Comparison of ENCODE assay signal across 9 cellular contexts in genomic region chr7:37311282-37311868, GRCh38.
DNase-seq lines count a peak whose midpoint lies in the region; ATAC-seq and TF ChIP-seq lines count a peak whose summit lies in the region.
"Had no signal": no experiment of that assay in that cellular context is flagged by ENCODE, and none has a peak within 500 bp of the region (broad histone marks: within the 10 kb centered on the region; RNA-seq: fewer than 3 reads in every experiment).

No MANE protein-coding gene starts in this region.

- DNase-seq in activated CD4-positive, alpha-beta memory T cell treated with anti-CD3 and anti-CD28 coated beads for 36 hours: peak; percentile 62
- DNase-seq in glutamatergic neuron: peak; percentile 46
- peak in 2 of 3 experiments; percentile 8 to 11 for DNase-seq in stimulated activated CD4-positive, alpha-beta T cell treated with anti-CD3 and anti-CD28 coated beads, TNF-alpha, amount 100 ng/mL, for 4 hours (ENCODE audit: low read depth in 3 of 3)
- no peak for DNase-seq in NCI-H1092 (lab: John Stamatoyannopoulos, UW)
- no peak for DNase-seq in AG08396 (ENCODE audit: low spot score)
- DNase-seq in amniotic stem cell (lab: John Stamatoyannopoulos, UW): no peak
- DNase-seq in SK-N-DZ (ENCODE audit: low spot score): no peak
- DNase-seq: retina had no signal

- H3K36me3 Mint-ChIP-seq in activated CD4-positive, alpha-beta memory T cell treated with anti-CD3 and anti-CD28 coated beads for 36 hours: peaks cover 69% of the 10 kb centered on the region
- H3K36me3 Mint-ChIP-seq in glutamatergic neuron (ENCODE audit: unreplicated experiment): no peaks in the 10 kb centered on the region

- peak overlapping the region; percentile 1 for H3K4me3 Mint-ChIP-seq in activated CD4-positive, alpha-beta memory T cell treated with anti-CD3 and anti-CD28 coated beads for 36 hours
- peak overlapping the region; percentile 22 for H3K4me3 Mint-ChIP-seq in glutamatergic neuron (ENCODE audit: unreplicated experiment)

- H3K27ac Mint-ChIP-seq in activated CD4-positive, alpha-beta memory T cell treated with anti-CD3 and anti-CD28 coated beads for 36 hours: peak overlapping the region; percentile 70
- H3K27ac Mint-ChIP-seq in glutamatergic neuron (ENCODE audit: unreplicated experiment): peak overlapping the region; percentile 84

- peaks cover 65% of the 10 kb centered on the region for H3K4me1 Mint-ChIP-seq in activated CD4-positive, alpha-beta memory T cell treated with anti-CD3 and anti-CD28 coated beads for 36 hours (ENCODE audit: low read depth)
- peaks cover 17% of the 10 kb centered on the region for H3K4me1 Mint-ChIP-seq in glutamatergic neuron (ENCODE audit: low read depth, unreplicated experiment)

- H3K9me3 Mint-ChIP-seq in activated CD4-positive, alpha-beta memory T cell treated with anti-CD3 and anti-CD28 coated beads for 36 hours: peaks cover 10% of the 10 kb centered on the region
- peaks cover 4% of the 10 kb centered on the region for H3K9me3 Mint-ChIP-seq in glutamatergic neuron (ENCODE audit: unreplicated experiment)

- TF ChIP-seq CTCF in glutamatergic neuron (IDR thresholded peaks at IDR 0.05; ENCODE audit: partially characterized antibody, unreplicated experiment): no peak

- POLR2A ChIA-PET in activated CD4-positive, alpha-beta memory T cell treated with anti-CD3 and anti-CD28 coated beads for 36 hours (lab: Charles Lee): interaction anchor here (0.7 to 1.5 kb wide), 5 partner anchors 15 to 137 kb away, joined by 3 to 4 read pairs (median 3); partner anchors contain the start of gene ELMO1

- intact Hi-C loops in activated CD4-positive, alpha-beta memory T cell treated with anti-CD3 and anti-CD28 coated beads for 36 hours (cut with micrococcal nuclease): loop anchor here (1.0 to 2.0 kb wide), 3 partner anchors 20 to 42 kb away; no protein-coding TSS in a partner anchor

- CTCF ChIA-PET in activated CD4-positive, alpha-beta memory T cell treated with anti-CD3 and anti-CD28 coated beads for 36 hours (lab: Charles Lee): interaction anchor here (1.1 kb wide), 1 partner anchor 25 kb away, joined by 6 read pairs; no protein-coding TSS in a partner anchor

- H3K27me3 Mint-ChIP-seq in activated CD4-positive, alpha-beta memory T cell treated with anti-CD3 and anti-CD28 coated beads for 36 hours: no peaks in the 10 kb centered on the region
- peaks cover 3% of the 10 kb centered on the region for H3K27me3 Mint-ChIP-seq in glutamatergic neuron (ENCODE audit: unreplicated experiment)

- ATAC-seq in HG02943 (IDR thresholded peaks at IDR 0.05; ENCODE audit: low read depth, unreplicated experiment): peak; percentile 52

Comparison
In these comparisons a context has a peak if more than half of its experiments do, and no peak if none do; other contexts are left out.
1. DNase-seq: peak in activated CD4-positive, alpha-beta memory T cell treated with anti-CD3 and anti-CD28 coated beads for 36 hours (single experiment), glutamatergic neuron (single experiment) and stimulated activated CD4-positive, alpha-beta T cell treated with anti-CD3 and anti-CD28 coated beads, TNF-alpha, amount 100 ng/mL, for 4 hours (2 of 3); none in NCI-H1092 (single experiment), AG08396 (single experiment), amniotic stem cell (single experiment) and SK-N-DZ (single experiment).